Comparison of ENCODE assay signal across 1 cellular context in the genomic region with DNA sequence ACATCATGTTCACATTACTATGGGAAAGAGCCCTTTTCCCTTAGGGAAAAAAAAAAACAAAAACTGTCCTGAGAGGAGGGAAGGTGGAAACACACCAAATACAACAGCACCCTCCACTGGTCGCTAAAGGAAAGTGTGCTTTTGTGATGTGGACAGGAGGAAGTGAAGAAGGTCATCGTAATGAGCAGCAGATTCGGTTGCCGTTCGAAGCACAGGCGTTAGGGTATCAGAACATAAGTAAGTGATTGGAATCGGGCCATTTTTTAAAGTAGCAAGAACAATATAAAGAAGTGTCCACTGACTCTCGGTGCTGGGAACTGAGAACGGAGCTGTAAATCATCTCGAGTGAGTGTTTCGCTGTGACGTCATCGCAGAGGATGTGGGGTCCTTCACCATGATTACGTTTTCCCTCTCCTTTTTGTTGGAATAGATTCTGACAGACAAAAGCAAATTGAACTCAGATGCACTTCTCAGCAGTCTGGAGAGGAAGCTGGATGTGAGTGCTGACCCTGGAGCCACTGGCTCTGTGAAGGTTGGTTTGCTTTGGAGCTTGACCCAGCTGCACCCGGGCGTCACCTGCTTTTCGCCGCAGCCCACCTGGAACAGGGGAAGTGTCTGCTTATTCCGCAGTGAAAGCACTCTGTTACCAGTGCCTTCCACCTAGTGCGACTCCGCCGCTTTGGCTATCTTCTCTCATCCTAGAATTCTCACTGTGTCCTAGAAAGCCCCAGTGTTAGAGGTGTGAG.
TF ChIP-seq lines count a peak whose summit lies in the region.

No MANE protein-coding gene starts in this region.

TF ChIP-seq in K562, 482 proteins besides CTCF, POLR2A, EP300 and RAD21 (continued from another document and continues in another):
- no peak for TF ChIP-seq MTF1 (CRISPR knock-in tag; IDR thresholded peaks at IDR 0.05; ENCODE audit: borderline replicate concordance)
- TF ChIP-seq, protein P1, sequence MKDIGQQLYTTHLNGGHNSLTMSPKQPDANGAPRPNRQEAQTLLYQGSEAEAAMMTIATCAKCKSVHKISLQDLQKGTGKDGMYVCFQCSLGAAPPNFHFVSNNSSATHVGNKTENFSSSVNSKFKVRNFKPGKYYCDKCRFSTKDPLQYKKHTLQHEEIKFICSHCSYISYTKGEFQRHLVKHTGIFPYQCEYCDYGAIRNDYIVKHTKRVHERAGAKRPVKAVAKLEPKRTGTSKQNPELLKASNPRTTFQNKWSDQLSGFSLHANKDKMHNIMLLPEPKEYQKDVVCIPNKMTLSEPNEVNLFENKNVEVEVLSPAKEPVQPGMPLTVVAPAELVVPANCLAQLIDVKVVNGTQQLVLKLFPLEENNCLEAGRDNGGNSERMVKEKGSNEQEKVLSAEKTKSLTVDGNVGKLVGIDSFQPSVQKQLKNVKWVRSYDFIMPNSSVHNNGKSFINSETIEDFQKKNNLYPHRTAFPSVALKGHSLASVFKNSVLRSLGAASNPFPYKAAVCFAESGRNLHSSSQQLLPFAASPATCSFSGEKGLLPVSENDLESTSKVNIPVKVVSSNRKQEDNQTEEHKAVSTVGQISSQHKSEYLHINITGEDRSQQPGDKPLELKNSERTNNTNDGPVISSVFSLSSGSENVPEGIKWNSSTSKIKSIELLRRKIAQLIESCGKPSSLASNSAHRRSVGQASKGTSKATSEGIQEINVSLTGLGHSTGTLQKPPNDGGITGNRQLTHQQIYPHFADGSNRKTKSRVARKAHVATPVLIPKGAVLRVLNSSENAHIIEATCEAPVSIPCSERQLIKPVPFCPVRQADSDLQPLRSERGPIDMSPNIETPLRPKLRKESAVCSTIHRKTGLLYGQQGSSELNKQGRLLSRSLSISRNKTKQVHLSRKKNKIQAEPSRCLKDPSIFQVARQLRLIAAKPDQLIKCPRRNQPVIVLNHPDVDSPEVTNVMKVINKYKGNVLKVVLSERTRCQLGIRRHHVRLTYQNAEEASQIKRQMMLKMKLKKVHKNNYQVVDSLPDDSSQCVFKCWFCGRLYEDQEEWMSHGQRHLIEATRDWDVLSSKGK (CRISPR knock-in tag; IDR thresholded peaks at IDR 0.05), result no peak
- TF ChIP-seq, protein P2, sequence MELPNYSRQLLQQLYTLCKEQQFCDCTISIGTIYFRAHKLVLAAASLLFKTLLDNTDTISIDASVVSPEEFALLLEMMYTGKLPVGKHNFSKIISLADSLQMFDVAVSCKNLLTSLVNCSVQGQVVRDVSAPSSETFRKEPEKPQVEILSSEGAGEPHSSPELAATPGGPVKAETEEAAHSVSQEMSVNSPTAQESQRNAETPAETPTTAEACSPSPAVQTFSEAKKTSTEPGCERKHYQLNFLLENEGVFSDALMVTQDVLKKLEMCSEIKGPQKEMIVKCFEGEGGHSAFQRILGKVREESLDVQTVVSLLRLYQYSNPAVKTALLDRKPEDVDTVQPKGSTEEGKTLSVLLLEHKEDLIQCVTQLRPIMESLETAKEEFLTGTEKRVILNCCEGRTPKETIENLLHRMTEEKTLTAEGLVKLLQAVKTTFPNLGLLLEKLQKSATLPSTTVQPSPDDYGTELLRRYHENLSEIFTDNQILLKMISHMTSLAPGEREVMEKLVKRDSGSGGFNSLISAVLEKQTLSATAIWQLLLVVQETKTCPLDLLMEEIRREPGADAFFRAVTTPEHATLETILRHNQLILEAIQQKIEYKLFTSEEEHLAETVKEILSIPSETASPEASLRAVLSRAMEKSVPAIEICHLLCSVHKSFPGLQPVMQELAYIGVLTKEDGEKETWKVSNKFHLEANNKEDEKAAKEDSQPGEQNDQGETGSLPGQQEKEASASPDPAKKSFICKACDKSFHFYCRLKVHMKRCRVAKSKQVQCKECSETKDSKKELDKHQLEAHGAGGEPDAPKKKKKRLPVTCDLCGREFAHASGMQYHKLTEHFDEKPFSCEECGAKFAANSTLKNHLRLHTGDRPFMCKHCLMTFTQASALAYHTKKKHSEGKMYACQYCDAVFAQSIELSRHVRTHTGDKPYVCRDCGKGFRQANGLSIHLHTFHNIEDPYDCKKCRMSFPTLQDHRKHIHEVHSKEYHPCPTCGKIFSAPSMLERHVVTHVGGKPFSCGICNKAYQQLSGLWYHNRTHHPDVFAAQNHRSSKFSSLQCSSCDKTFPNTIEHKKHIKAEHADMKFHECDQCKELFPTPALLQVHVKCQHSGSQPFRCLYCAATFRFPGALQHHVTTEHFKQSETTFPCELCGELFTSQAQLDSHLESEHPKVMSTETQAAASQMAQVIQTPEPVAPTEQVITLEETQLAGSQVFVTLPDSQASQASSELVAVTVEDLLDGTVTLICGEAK (IDR thresholded peaks at IDR 0.05), result no peak
- TF ChIP-seq, protein P2 (CRISPR knock-in tag; IDR thresholded peaks at IDR 0.05), result no peak
- no peak for TF ChIP-seq ZNF224 (CRISPR knock-in tag; IDR thresholded peaks at IDR 0.05)
- TF ChIP-seq ZBTB17 (CRISPR knock-in tag; IDR thresholded peaks at IDR 0.05), result no peak
- TF ChIP-seq, protein P3, sequence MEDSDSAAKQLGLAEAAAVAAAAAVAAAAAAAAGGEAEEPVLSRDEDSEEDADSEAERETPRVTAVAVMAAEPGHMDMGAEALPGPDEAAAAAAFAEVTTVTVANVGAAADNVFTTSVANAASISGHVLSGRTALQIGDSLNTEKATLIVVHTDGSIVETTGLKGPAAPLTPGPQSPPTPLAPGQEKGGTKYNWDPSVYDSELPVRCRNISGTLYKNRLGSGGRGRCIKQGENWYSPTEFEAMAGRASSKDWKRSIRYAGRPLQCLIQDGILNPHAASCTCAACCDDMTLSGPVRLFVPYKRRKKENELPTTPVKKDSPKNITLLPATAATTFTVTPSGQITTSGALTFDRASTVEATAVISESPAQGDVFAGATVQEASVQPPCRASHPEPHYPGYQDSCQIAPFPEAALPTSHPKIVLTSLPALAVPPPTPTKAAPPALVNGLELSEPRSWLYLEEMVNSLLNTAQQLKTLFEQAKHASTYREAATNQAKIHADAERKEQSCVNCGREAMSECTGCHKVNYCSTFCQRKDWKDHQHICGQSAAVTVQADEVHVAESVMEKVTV (CRISPR knock-in tag; IDR thresholded peaks at IDR 0.05), result peak; percentile 30; the same call in 1 of the 2 replicates
- no peak for TF ChIP-seq TEAD2 (tag; IDR thresholded peaks at IDR 0.05)
- TF ChIP-seq, protein P4, sequence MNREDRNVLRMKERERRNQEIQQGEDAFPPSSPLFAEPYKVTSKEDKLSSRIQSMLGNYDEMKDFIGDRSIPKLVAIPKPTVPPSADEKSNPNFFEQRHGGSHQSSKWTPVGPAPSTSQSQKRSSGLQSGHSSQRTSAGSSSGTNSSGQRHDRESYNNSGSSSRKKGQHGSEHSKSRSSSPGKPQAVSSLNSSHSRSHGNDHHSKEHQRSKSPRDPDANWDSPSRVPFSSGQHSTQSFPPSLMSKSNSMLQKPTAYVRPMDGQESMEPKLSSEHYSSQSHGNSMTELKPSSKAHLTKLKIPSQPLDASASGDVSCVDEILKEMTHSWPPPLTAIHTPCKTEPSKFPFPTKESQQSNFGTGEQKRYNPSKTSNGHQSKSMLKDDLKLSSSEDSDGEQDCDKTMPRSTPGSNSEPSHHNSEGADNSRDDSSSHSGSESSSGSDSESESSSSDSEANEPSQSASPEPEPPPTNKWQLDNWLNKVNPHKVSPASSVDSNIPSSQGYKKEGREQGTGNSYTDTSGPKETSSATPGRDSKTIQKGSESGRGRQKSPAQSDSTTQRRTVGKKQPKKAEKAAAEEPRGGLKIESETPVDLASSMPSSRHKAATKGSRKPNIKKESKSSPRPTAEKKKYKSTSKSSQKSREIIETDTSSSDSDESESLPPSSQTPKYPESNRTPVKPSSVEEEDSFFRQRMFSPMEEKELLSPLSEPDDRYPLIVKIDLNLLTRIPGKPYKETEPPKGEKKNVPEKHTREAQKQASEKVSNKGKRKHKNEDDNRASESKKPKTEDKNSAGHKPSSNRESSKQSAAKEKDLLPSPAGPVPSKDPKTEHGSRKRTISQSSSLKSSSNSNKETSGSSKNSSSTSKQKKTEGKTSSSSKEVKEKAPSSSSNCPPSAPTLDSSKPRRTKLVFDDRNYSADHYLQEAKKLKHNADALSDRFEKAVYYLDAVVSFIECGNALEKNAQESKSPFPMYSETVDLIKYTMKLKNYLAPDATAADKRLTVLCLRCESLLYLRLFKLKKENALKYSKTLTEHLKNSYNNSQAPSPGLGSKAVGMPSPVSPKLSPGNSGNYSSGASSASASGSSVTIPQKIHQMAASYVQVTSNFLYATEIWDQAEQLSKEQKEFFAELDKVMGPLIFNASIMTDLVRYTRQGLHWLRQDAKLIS (CRISPR knock-in tag; IDR thresholded peaks at IDR 0.05), result no peak
- TF ChIP-seq, protein P5, sequence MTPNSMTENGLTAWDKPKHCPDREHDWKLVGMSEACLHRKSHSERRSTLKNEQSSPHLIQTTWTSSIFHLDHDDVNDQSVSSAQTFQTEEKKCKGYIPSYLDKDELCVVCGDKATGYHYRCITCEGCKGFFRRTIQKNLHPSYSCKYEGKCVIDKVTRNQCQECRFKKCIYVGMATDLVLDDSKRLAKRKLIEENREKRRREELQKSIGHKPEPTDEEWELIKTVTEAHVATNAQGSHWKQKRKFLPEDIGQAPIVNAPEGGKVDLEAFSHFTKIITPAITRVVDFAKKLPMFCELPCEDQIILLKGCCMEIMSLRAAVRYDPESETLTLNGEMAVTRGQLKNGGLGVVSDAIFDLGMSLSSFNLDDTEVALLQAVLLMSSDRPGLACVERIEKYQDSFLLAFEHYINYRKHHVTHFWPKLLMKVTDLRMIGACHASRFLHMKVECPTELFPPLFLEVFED (CRISPR knock-in tag; conservative IDR thresholded peaks at IDR 0.05), result no peak
- TF ChIP-seq CXXC5 (CRISPR knock-in tag; IDR thresholded peaks at IDR 0.05), result no peak
- TF ChIP-seq SIN3B (IDR thresholded peaks at IDR 0.05; ENCODE audit: low read depth), result no peak
- TF ChIP-seq, protein P6, sequence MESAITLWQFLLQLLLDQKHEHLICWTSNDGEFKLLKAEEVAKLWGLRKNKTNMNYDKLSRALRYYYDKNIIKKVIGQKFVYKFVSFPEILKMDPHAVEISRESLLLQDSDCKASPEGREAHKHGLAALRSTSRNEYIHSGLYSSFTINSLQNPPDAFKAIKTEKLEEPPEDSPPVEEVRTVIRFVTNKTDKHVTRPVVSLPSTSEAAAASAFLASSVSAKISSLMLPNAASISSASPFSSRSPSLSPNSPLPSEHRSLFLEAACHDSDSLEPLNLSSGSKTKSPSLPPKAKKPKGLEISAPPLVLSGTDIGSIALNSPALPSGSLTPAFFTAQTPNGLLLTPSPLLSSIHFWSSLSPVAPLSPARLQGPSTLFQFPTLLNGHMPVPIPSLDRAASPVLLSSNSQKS (CRISPR knock-in tag; IDR thresholded peaks at IDR 0.05), result no peak
- no peak for TF ChIP-seq GABPB1 (CRISPR knock-in tag; IDR thresholded peaks at IDR 0.05)
- TF ChIP-seq JUNB (CRISPR knock-in tag; conservative IDR thresholded peaks at IDR 0.05), result 0 out of 2 replicates have a peak, but pooled peaks have one; percentile 39
- no peak for TF ChIP-seq RBM25 (IDR thresholded peaks at IDR 0.05; ENCODE audit: low read depth, low read length, severe bottlenecking)
- no peak for TF ChIP-seq ZNF408 (CRISPR knock-in tag; IDR thresholded peaks at IDR 0.05; ENCODE audit: low read depth)
- no peak for TF ChIP-seq ZSCAN32 (CRISPR knock-in tag; IDR thresholded peaks at IDR 0.05)
- TF ChIP-seq, protein P7, sequence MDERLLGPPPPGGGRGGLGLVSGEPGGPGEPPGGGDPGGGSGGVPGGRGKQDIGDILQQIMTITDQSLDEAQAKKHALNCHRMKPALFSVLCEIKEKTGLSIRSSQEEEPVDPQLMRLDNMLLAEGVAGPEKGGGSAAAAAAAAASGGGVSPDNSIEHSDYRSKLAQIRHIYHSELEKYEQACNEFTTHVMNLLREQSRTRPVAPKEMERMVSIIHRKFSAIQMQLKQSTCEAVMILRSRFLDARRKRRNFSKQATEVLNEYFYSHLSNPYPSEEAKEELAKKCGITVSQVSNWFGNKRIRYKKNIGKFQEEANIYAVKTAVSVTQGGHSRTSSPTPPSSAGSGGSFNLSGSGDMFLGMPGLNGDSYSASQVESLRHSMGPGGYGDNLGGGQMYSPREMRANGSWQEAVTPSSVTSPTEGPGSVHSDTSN (CRISPR knock-in tag; IDR thresholded peaks at IDR 0.05; ENCODE audit: low read depth), result no peak
- TF ChIP-seq, protein P7 (tag; conservative IDR thresholded peaks at IDR 0.05; ENCODE audit: low read depth), result peak; percentile 65; the same call in 1 of the 2 replicates
- TF ChIP-seq SIN3A (IDR thresholded peaks at IDR 0.05; ENCODE audit: borderline replicate concordance in 2 of 2, control insufficient read depth in 1 of 2, low read depth in 2 of 2, low read length in 2 of 2), result no peak
- no peak for TF ChIP-seq HMGN3 (IDR thresholded peaks at IDR 0.05; ENCODE audit: borderline replicate concordance, extremely low read depth, insufficient read length, low read depth, low read length)
- TF ChIP-seq PURB (CRISPR knock-in tag; IDR thresholded peaks at IDR 0.05; ENCODE audit: low read depth), result no peak
- TF ChIP-seq KAT8 (IDR thresholded peaks at IDR 0.05; ENCODE audit: low read depth), result no peak
- no peak for TF ChIP-seq ARNT (IDR thresholded peaks at IDR 0.05)
- no peak for TF ChIP-seq NFXL1 (CRISPR knock-in tag; IDR thresholded peaks at IDR 0.05)
- TF ChIP-seq ZNF324 (CRISPR knock-in tag; IDR thresholded peaks at IDR 0.05), result no peak
